1 cellular context compared by ENCODE assay signal in genomic region chr6:109453594-109454482, GRCh38.
TF ChIP-seq lines count a peak whose summit lies in the region.

No MANE protein-coding gene starts in this region.

TF ChIP-seq in HepG2, 621 proteins besides CTCF, POLR2A, EP300 and RAD21:
- TF ChIP-seq ZNF121 (CRISPR knock-in tag; IDR thresholded peaks at IDR 0.05) (no peak), HNRNPL (IDR thresholded peaks at IDR 0.05; ENCODE audit: low read depth, low read length) (0 out of 2 replicates have a peak, but pooled peaks have one; percentile 18)
TF ChIP-seq in HepG2: peak in this region for 1.
